ENCODE assay signal across 19 cellular contexts in genomic region chr10:4399571-4399970, GRCh38.
"Had no signal": no experiment of that assay in that cellular context is flagged by ENCODE, and none has a peak within 500 bp of the region (broad histone marks: within the 10 kb centered on the region; RNA-seq: fewer than 3 reads in every experiment).

No MANE protein-coding gene starts in this region.

- H3K4me3 Mint-ChIP-seq: activated CD4-positive, alpha-beta T cell treated with anti-CD3 and anti-CD28 coated beads, Interleukin-2, amount 10 ng/mL, durations not matched to agents 24 days and 14 days; activated naive CD4-positive, alpha-beta T cell treated with anti-CD3 and anti-CD28 coated beads, Interleukin-2, amount 10 ng/mL, durations not matched to agents 7 days and 5 days; activated T-helper 17 cell treated with anti-CD3 and anti-CD28 coated beads, Interleukin-2, amount 50 U/mL, for 72 hours; stimulated activated naive CD8-positive, alpha-beta T cell treated with anti-CD3 and anti-CD28 coated beads, Interleukin-15, Interleukin-2, amounts not matched to agents 100 ng/mL and 50 ng/mL, for 24 hours; WTC11 had no signal

- H3K27me3 Mint-ChIP-seq: activated T-helper 17 cell treated with anti-CD3 and anti-CD28 coated beads, Interleukin-2, amount 50 U/mL, for 72 hours had no signal

- H3K27me3 ChIP-seq: body of pancreas, right lobe of liver, upper lobe of left lung had no signal

- H3K9me3 ChIP-seq: body of pancreas, left ventricle myocardium inferior, prostate gland, right lobe of liver, upper lobe of left lung had no signal

- H3K27ac ChIP-seq: body of pancreas, left ventricle myocardium inferior, prostate gland, right lobe of liver, upper lobe of left lung had no signal

- H3K4me3 ChIP-seq: body of pancreas, left ventricle myocardium inferior, prostate gland, right lobe of liver, upper lobe of left lung had no signal

- H3K27ac Mint-ChIP-seq: activated CD4-positive, alpha-beta T cell treated with anti-CD3 and anti-CD28 coated beads, Interleukin-2, amount 10 ng/mL, durations not matched to agents 24 days and 14 days; activated naive CD4-positive, alpha-beta T cell treated with anti-CD3 and anti-CD28 coated beads, Interleukin-2, amount 10 ng/mL, durations not matched to agents 7 days and 5 days; activated T-helper 17 cell treated with anti-CD3 and anti-CD28 coated beads, Interleukin-2, amount 50 U/mL, for 72 hours; stimulated activated naive CD8-positive, alpha-beta T cell treated with anti-CD3 and anti-CD28 coated beads, Interleukin-15, Interleukin-2, amounts not matched to agents 100 ng/mL and 50 ng/mL, for 24 hours; WTC11 had no signal

- H3K4me1 Mint-ChIP-seq: activated CD4-positive, alpha-beta T cell treated with anti-CD3 and anti-CD28 coated beads, Interleukin-2, amount 10 ng/mL, durations not matched to agents 24 days and 14 days; activated naive CD4-positive, alpha-beta T cell treated with anti-CD3 and anti-CD28 coated beads, Interleukin-2, amount 10 ng/mL, durations not matched to agents 7 days and 5 days; activated T-helper 17 cell treated with anti-CD3 and anti-CD28 coated beads, Interleukin-2, amount 50 U/mL, for 72 hours; WTC11 had no signal

- ATAC-seq: activated T-helper 17 cell treated with anti-CD3 and anti-CD28 coated beads, Interleukin-2, amount 50 U/mL, for 72 hours; body of pancreas; right lobe of liver; WTC11 had no signal

- H3K36me3 Mint-ChIP-seq: activated naive CD4-positive, alpha-beta T cell treated with anti-CD3 and anti-CD28 coated beads, Interleukin-2, amount 10 ng/mL, durations not matched to agents 7 days and 5 days; WTC11 had no signal

- H3K4me1 ChIP-seq: body of pancreas, left ventricle myocardium inferior, prostate gland, right lobe of liver, upper lobe of left lung had no signal

- H3K36me3 ChIP-seq: left ventricle myocardium inferior, prostate gland, right lobe of liver, upper lobe of left lung had no signal

- DNase-seq: activated CD4-positive, alpha-beta T cell treated with anti-CD3 and anti-CD28 coated beads, Interleukin-2, amount 10 ng/mL, durations not matched to agents 24 days and 14 days; activated CD8-positive, alpha-beta memory T cell treated with anti-CD3 and anti-CD28 coated beads for 24 hours; activated naive CD4-positive, alpha-beta T cell treated with anti-CD3 and anti-CD28 coated beads, Interleukin-2, amount 10 ng/mL, durations not matched to agents 7 days and 5 days; body of pancreas; central memory CD4-positive, alpha-beta T cell; dermis blood vessel endothelial cell; erythroblast; head of caudate nucleus; islet precursor cell; left ventricle myocardium inferior; mesendoderm; right lobe of liver; stimulated activated CD4-positive, alpha-beta T cell treated with anti-CD3 and anti-CD28 coated beads, Interleukin-2, amount 100 ng/mL, for 48 hours; stimulated activated CD8-positive, alpha-beta memory T cell treated with anti-CD3 and anti-CD28 coated beads, Interleukin-4, amount 100 ng/mL, for 48 hours; upper lobe of left lung had no signal
